ENCODE assay signal across 19 cellular contexts in genomic region chr7:10779465-10780399, GRCh38.
"Had no signal": no experiment of that assay in that cellular context is flagged by ENCODE, and none has a peak within 500 bp of the region (broad histone marks: within the 10 kb centered on the region; RNA-seq: fewer than 3 reads in every experiment).

No MANE protein-coding gene starts in this region.

- H3K36me3 Mint-ChIP-seq: activated naive CD4-positive, alpha-beta T cell treated with anti-CD3 and anti-CD28 coated beads, Interleukin-2, amount 50 U/mL, for 24 hours had no signal

- H3K4me3 ChIP-seq: cardiac muscle cell, left lung, psoas muscle, right lobe of liver had no signal

- H3K27me3 ChIP-seq: cardiac muscle cell, left lung, right lobe of liver had no signal

- H3K4me1 ChIP-seq: left lung, psoas muscle, right lobe of liver had no signal

- H3K27ac ChIP-seq: cardiac muscle cell, left lung, psoas muscle, right lobe of liver had no signal

- ATAC-seq: left lung, psoas muscle, SK-N-SH treated with all-trans-retinoic acid at 6 μM for 48 hours had no signal

- H3K4me1 Mint-ChIP-seq: activated naive CD4-positive, alpha-beta T cell treated with anti-CD3 and anti-CD28 coated beads, Interleukin-2, amount 50 U/mL, for 24 hours had no signal

- H3K4me3 Mint-ChIP-seq: activated naive CD4-positive, alpha-beta T cell treated with anti-CD3 and anti-CD28 coated beads, Interleukin-2, amount 50 U/mL, for 24 hours had no signal

- H3K9me3 ChIP-seq: psoas muscle, right lobe of liver had no signal

- H3K36me3 ChIP-seq: cardiac muscle cell, left lung, right lobe of liver had no signal

- DNase-seq: activated CD4-positive, alpha-beta T cell treated with anti-CD3 and anti-CD28 coated beads for 1 hour; activated CD8-positive, alpha-beta memory T cell treated with anti-CD3 and anti-CD28 coated beads for 24 hours; activated CD8-positive, alpha-beta memory T cell treated with anti-CD3 and anti-CD28 coated beads, Interleukin-2, amount 50 U/mL, for 48 hours; activated effector memory CD4-positive, alpha-beta T cell treated with Interleukin-2 at 50 U/mL for 16 hours; activated T-cell treated with anti-CD3 and anti-CD28 coated beads, Interleukin-2, amount 50 U/mL, for 48 hours; hippocampal formation; islet precursor cell; mammary epithelial cell; midbrain; right lobe of liver; stimulated activated CD4-positive, alpha-beta T cell treated with anti-CD3 and anti-CD28 coated beads, Interleukin-4, amount 100 ng/mL, for 4 hours; stimulated activated naive CD4-positive, alpha-beta T cell; substantia nigra; trophoblast cell had no signal

- H3K27me3 Mint-ChIP-seq: activated naive CD4-positive, alpha-beta T cell treated with anti-CD3 and anti-CD28 coated beads, Interleukin-2, amount 50 U/mL, for 24 hours had no signal

- H3K27ac Mint-ChIP-seq: activated naive CD4-positive, alpha-beta T cell treated with anti-CD3 and anti-CD28 coated beads, Interleukin-2, amount 50 U/mL, for 24 hours had no signal
